ENCODE assay signal across 1 cellular context in the genomic region with DNA sequence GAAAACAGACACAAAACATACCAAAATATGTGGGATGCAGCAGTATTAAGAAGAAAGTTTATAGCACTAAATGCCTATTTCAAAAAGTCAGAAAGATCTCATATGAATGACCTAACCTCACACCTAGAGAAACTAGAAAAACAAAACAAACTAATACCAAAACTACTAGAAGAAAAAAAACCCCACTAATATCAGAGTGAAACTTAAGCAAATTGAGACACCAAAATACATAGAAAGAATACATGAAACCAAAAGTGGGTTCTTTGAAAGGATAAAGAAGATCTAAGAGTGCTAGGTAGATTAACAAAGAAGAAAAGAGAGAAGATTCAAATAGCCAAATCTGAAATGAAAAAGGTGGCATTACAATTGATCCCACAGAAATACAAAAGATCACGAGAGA.
TF ChIP-seq lines count a peak whose summit lies in the region.

No MANE protein-coding gene starts in this region.

TF ChIP-seq in GM12878, 131 proteins besides CTCF, POLR2A, EP300 and RAD21 (continued from another document):
- TF ChIP-seq FOXK2 (IDR thresholded peaks at IDR 0.05) (no peak), DPF2 (IDR thresholded peaks at IDR 0.05) (no peak), PAX5 (IDR thresholded peaks at IDR 0.05; ENCODE audit: borderline replicate concordance, low read depth, low read length) (no peak), JUND (IDR thresholded peaks at IDR 0.05; ENCODE audit: low read depth, low read length) (no peak), CBFB (IDR thresholded peaks at IDR 0.05; ENCODE audit: low read depth) (no peak), NFXL1 (IDR thresholded peaks at IDR 0.05; ENCODE audit: borderline replicate concordance) (no peak), HDGF (IDR thresholded peaks at IDR 0.05) (no peak), HCFC1 (IDR thresholded peaks at IDR 0.05; ENCODE audit: low read length) (no peak), SIX5 (IDR thresholded peaks at IDR 0.05; ENCODE audit: low read depth, low read length, severe bottlenecking) (no peak), CBX5 (IDR thresholded peaks at IDR 0.05; ENCODE audit: low read depth) (no peak), KAT2A (conservative IDR thresholded peaks at IDR 0.05; ENCODE audit: control insufficient read depth, low read depth, low read length) (no peak), TCF7 (IDR thresholded peaks at IDR 0.05; ENCODE audit: borderline replicate concordance) (no peak; the same call in 1 of the 2 replicates), RUNX3 (IDR thresholded peaks at IDR 0.05; ENCODE audit: low read length) (peak; percentile 73), NRF1 (conservative IDR thresholded peaks at IDR 0.05; ENCODE audit: low read depth, low read length) (no peak), CHD4 (IDR thresholded peaks at IDR 0.05) (no peak), CHD1 (IDR thresholded peaks at IDR 0.05; ENCODE audit: low read depth, low read length) (no peak), MEF2A (IDR thresholded peaks at IDR 0.05; ENCODE audit: insufficient read depth, low read depth, low read length) (0 out of 2 replicates have a peak, but pooled peaks have one; percentile 29), SUZ12 (IDR thresholded peaks at IDR 0.05; ENCODE audit: unreplicated experiment) (no peak), EGR1 (IDR thresholded peaks at IDR 0.05; ENCODE audit: borderline replicate concordance in 1 of 2, low read depth in 2 of 2, low read length in 2 of 2) (no peak), RAD51 (IDR thresholded peaks at IDR 0.05) (no peak), CREM (IDR thresholded peaks at IDR 0.05; ENCODE audit: low read depth) (peak; percentile 28; the same call in 1 of the 2 replicates), KLF5 (IDR thresholded peaks at IDR 0.05; ENCODE audit: partially characterized antibody) (no peak), SMC3 (IDR thresholded peaks at IDR 0.05; ENCODE audit: borderline replicate concordance, low read length) (no peak), KDM1A (IDR thresholded peaks at IDR 0.05; ENCODE audit: borderline replicate concordance) (no peak), LARP7 (IDR thresholded peaks at IDR 0.05) (no peak), YY1 (IDR thresholded peaks at IDR 0.05; ENCODE audit: low read depth, low read length) (no peak), ETV6 (conservative IDR thresholded peaks at IDR 0.05 in 1 of 2, IDR thresholded peaks at IDR 0.05 in 1 of 2; ENCODE audit: borderline replicate concordance in 1 of 2, low read depth in 1 of 2) (no peak), MYC (IDR thresholded peaks at IDR 0.05; ENCODE audit: insufficient read depth, insufficient read length, insufficient replicate concordance, low read length, severe bottlenecking) (no peak), MEF2B (IDR thresholded peaks at IDR 0.05; ENCODE audit: partially characterized antibody, poor library complexity, severe bottlenecking) (peak; percentile 59), MYB (IDR thresholded peaks at IDR 0.05; ENCODE audit: borderline replicate concordance, low read depth, low read length) (no peak), ZBED1 (IDR thresholded peaks at IDR 0.05; ENCODE audit: borderline replicate concordance) (no peak)
- TF ChIP-seq, protein P1, sequence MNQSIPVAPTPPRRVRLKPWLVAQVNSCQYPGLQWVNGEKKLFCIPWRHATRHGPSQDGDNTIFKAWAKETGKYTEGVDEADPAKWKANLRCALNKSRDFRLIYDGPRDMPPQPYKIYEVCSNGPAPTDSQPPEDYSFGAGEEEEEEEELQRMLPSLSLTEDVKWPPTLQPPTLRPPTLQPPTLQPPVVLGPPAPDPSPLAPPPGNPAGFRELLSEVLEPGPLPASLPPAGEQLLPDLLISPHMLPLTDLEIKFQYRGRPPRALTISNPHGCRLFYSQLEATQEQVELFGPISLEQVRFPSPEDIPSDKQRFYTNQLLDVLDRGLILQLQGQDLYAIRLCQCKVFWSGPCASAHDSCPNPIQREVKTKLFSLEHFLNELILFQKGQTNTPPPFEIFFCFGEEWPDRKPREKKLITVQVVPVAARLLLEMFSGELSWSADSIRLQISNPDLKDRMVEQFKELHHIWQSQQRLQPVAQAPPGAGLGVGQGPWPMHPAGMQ (IDR thresholded peaks at IDR 0.05; ENCODE audit: borderline replicate concordance), result no peak
- TF ChIP-seq, protein P2, sequence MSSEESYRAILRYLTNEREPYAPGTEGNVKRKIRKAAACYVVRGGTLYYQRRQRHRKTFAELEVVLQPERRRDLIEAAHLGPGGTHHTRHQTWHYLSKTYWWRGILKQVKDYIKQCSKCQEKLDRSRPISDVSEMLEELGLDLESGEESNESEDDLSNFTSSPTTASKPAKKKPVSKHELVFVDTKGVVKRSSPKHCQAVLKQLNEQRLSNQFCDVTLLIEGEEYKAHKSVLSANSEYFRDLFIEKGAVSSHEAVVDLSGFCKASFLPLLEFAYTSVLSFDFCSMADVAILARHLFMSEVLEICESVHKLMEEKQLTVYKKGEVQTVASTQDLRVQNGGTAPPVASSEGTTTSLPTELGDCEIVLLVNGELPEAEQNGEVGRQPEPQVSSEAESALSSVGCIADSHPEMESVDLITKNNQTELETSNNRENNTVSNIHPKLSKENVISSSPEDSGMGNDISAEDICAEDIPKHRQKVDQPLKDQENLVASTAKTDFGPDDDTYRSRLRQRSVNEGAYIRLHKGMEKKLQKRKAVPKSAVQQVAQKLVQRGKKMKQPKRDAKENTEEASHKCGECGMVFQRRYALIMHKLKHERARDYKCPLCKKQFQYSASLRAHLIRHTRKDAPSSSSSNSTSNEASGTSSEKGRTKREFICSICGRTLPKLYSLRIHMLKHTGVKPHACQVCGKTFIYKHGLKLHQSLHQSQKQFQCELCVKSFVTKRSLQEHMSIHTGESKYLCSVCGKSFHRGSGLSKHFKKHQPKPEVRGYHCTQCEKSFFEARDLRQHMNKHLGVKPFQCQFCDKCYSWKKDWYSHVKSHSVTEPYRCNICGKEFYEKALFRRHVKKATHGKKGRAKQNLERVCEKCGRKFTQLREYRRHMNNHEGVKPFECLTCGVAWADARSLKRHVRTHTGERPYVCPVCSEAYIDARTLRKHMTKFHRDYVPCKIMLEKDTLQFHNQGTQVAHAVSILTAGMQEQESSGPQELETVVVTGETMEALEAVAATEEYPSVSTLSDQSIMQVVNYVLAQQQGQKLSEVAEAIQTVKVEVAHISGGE (CRISPR knock-in tag; IDR thresholded peaks at IDR 0.05), result no peak
- TF ChIP-seq, protein P3, sequence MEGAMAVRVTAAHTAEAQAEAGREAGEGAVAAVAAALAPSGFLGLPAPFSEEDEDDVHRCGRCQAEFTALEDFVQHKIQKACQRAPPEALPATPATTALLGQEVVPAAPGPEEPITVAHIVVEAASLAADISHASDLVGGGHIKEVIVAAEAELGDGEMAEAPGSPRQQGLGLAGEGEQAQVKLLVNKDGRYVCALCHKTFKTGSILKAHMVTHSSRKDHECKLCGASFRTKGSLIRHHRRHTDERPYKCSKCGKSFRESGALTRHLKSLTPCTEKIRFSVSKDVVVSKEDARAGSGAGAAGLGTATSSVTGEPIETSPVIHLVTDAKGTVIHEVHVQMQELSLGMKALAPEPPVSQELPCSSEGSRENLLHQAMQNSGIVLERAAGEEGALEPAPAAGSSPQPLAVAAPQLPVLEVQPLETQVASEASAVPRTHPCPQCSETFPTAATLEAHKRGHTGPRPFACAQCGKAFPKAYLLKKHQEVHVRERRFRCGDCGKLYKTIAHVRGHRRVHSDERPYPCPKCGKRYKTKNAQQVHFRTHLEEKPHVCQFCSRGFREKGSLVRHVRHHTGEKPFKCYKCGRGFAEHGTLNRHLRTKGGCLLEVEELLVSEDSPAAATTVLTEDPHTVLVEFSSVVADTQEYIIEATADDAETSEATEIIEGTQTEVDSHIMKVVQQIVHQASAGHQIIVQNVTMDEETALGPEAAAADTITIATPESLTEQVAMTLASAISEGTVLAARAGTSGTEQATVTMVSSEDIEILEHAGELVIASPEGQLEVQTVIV (IDR thresholded peaks at IDR 0.05; ENCODE audit: borderline replicate concordance, partially characterized antibody), result no peak
- TF ChIP-seq, protein P4, sequence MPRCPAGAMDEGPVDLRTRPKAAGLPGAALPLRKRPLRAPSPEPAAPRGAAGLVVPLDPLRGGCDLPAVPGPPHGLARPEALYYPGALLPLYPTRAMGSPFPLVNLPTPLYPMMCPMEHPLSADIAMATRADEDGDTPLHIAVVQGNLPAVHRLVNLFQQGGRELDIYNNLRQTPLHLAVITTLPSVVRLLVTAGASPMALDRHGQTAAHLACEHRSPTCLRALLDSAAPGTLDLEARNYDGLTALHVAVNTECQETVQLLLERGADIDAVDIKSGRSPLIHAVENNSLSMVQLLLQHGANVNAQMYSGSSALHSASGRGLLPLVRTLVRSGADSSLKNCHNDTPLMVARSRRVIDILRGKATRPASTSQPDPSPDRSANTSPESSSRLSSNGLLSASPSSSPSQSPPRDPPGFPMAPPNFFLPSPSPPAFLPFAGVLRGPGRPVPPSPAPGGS (IDR thresholded peaks at IDR 0.05; ENCODE audit: borderline replicate concordance, insufficient read depth, low read depth, low read length, poor library complexity, severe bottlenecking), result no peak
- TF ChIP-seq, protein P5, sequence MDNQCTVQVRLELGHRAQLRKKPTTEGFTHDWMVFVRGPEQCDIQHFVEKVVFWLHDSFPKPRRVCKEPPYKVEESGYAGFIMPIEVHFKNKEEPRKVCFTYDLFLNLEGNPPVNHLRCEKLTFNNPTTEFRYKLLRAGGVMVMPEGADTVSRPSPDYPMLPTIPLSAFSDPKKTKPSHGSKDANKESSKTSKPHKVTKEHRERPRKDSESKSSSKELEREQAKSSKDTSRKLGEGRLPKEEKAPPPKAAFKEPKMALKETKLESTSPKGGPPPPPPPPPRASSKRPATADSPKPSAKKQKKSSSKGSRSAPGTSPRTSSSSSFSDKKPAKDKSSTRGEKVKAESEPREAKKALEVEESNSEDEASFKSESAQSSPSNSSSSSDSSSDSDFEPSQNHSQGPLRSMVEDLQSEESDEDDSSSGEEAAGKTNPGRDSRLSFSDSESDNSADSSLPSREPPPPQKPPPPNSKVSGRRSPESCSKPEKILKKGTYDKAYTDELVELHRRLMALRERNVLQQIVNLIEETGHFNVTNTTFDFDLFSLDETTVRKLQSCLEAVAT (IDR thresholded peaks at IDR 0.05), result peak; percentile 66; the same call in 1 of the 2 replicates
- TF ChIP-seq, protein P6, sequence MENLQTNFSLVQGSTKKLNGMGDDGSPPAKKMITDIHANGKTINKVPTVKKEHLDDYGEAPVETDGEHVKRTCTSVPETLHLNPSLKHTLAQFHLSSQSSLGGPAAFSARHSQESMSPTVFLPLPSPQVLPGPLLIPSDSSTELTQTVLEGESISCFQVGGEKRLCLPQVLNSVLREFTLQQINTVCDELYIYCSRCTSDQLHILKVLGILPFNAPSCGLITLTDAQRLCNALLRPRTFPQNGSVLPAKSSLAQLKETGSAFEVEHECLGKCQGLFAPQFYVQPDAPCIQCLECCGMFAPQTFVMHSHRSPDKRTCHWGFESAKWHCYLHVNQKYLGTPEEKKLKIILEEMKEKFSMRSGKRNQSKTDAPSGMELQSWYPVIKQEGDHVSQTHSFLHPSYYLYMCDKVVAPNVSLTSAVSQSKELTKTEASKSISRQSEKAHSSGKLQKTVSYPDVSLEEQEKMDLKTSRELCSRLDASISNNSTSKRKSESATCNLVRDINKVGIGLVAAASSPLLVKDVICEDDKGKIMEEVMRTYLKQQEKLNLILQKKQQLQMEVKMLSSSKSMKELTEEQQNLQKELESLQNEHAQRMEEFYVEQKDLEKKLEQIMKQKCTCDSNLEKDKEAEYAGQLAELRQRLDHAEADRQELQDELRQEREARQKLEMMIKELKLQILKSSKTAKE (IDR thresholded peaks at IDR 0.05; ENCODE audit: low read depth, poor library complexity, severe bottlenecking), result peak; percentile 62
- TF ChIP-seq, protein P7, sequence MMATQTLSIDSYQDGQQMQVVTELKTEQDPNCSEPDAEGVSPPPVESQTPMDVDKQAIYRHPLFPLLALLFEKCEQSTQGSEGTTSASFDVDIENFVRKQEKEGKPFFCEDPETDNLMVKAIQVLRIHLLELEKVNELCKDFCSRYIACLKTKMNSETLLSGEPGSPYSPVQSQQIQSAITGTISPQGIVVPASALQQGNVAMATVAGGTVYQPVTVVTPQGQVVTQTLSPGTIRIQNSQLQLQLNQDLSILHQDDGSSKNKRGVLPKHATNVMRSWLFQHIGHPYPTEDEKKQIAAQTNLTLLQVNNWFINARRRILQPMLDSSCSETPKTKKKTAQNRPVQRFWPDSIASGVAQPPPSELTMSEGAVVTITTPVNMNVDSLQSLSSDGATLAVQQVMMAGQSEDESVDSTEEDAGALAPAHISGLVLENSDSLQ (IDR thresholded peaks at IDR 0.05), result peak; percentile 13; the same call in 1 of the 2 replicates
- TF ChIP-seq, protein P8, sequence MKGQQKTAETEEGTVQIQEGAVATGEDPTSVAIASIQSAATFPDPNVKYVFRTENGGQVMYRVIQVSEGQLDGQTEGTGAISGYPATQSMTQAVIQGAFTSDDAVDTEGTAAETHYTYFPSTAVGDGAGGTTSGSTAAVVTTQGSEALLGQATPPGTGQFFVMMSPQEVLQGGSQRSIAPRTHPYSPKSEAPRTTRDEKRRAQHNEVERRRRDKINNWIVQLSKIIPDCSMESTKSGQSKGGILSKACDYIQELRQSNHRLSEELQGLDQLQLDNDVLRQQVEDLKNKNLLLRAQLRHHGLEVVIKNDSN (IDR thresholded peaks at IDR 0.05; ENCODE audit: borderline replicate concordance, extremely low read length, insufficient read depth, low read depth, low read length), result no peak
- TF ChIP-seq, protein P9, sequence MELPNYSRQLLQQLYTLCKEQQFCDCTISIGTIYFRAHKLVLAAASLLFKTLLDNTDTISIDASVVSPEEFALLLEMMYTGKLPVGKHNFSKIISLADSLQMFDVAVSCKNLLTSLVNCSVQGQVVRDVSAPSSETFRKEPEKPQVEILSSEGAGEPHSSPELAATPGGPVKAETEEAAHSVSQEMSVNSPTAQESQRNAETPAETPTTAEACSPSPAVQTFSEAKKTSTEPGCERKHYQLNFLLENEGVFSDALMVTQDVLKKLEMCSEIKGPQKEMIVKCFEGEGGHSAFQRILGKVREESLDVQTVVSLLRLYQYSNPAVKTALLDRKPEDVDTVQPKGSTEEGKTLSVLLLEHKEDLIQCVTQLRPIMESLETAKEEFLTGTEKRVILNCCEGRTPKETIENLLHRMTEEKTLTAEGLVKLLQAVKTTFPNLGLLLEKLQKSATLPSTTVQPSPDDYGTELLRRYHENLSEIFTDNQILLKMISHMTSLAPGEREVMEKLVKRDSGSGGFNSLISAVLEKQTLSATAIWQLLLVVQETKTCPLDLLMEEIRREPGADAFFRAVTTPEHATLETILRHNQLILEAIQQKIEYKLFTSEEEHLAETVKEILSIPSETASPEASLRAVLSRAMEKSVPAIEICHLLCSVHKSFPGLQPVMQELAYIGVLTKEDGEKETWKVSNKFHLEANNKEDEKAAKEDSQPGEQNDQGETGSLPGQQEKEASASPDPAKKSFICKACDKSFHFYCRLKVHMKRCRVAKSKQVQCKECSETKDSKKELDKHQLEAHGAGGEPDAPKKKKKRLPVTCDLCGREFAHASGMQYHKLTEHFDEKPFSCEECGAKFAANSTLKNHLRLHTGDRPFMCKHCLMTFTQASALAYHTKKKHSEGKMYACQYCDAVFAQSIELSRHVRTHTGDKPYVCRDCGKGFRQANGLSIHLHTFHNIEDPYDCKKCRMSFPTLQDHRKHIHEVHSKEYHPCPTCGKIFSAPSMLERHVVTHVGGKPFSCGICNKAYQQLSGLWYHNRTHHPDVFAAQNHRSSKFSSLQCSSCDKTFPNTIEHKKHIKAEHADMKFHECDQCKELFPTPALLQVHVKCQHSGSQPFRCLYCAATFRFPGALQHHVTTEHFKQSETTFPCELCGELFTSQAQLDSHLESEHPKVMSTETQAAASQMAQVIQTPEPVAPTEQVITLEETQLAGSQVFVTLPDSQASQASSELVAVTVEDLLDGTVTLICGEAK (IDR thresholded peaks at IDR 0.05; ENCODE audit: borderline replicate concordance), result no peak
